23 cellular contexts compared by ENCODE assay signal in genomic region chr2:77999376-77999775, GRCh38.
"Had no signal": no experiment of that assay in that cellular context is flagged by ENCODE, and none has a peak within 500 bp of the region (broad histone marks: within the 10 kb centered on the region; RNA-seq: fewer than 3 reads in every experiment).

No MANE protein-coding gene starts in this region.

- DNase-seq: effector CD4-positive, alpha-beta T cell; endodermal cell; erythroblast; foreskin keratinocyte; head of caudate nucleus; kidney; left cardiac atrium; left ventricle myocardium inferior; lower lobe of right lung; natural killer cell; posterior cingulate gyrus; right cardiac atrium; stimulated activated CD4-positive, alpha-beta T cell treated with anti-CD3 and anti-CD28 coated beads, Interleukin-2, amount 100 ng/mL, for 24 hours; stimulated activated CD4-positive, alpha-beta T cell treated with anti-CD3 and anti-CD28 coated beads, Interleukin-4, amount 100 ng/mL, for 4 hours; stimulated activated naive B cell treated with anti-CD40 and anti-IgM and Interleukin-4, amounts not matched to agents 10 μg/mL and 1 μg/mL and 100 μg/mL, for 72 hours; stimulated activated naive CD8-positive, alpha-beta T cell treated with anti-CD3 and anti-CD28 coated beads, Interleukin-15, amount 100 ng/mL, for 72 hours; testis; transverse colon had no signal

- H3K4me3 Mint-ChIP-seq: endodermal cell; memory B cell; mesothelial cell of epicardium; natural killer cell; neural crest cell; stimulated activated naive B cell treated with anti-CD40 and anti-IgM and Interleukin-4, amounts not matched to agents 10 μg/mL and 1 μg/mL and 100 μg/mL, for 72 hours; stimulated activated naive CD8-positive, alpha-beta T cell treated with anti-CD3 and anti-CD28 coated beads, Interleukin-15, amount 100 ng/mL, for 72 hours had no signal

- H3K27ac ChIP-seq: coronary artery, foreskin keratinocyte, hepatocyte, left ventricle myocardium inferior, lower lobe of right lung, testis, transverse colon had no signal

- H3K36me3 ChIP-seq: left ventricle myocardium inferior, lower lobe of right lung, transverse colon had no signal

- H3K9me3 Mint-ChIP-seq: endodermal cell; stimulated activated naive B cell treated with anti-CD40 and anti-IgM and Interleukin-4, amounts not matched to agents 10 μg/mL and 1 μg/mL and 100 μg/mL, for 72 hours; stimulated activated naive CD8-positive, alpha-beta T cell treated with anti-CD3 and anti-CD28 coated beads, Interleukin-15, amount 100 ng/mL, for 72 hours had no signal

- H3K4me1 ChIP-seq: left ventricle myocardium inferior, lower lobe of right lung, testis, transverse colon had no signal

- H3K36me3 Mint-ChIP-seq: memory B cell; mesothelial cell of epicardium; stimulated activated naive B cell treated with anti-CD40 and anti-IgM and Interleukin-4, amounts not matched to agents 10 μg/mL and 1 μg/mL and 100 μg/mL, for 72 hours had no signal

- H3K27me3 ChIP-seq: foreskin keratinocyte, hepatocyte, testis, transverse colon had no signal

- H3K4me1 Mint-ChIP-seq: endodermal cell; memory B cell; mesothelial cell of epicardium; natural killer cell; neural crest cell; stimulated activated naive B cell treated with anti-CD40 and anti-IgM and Interleukin-4, amounts not matched to agents 10 μg/mL and 1 μg/mL and 100 μg/mL, for 72 hours; stimulated activated naive CD8-positive, alpha-beta T cell treated with anti-CD3 and anti-CD28 coated beads, Interleukin-15, amount 100 ng/mL, for 72 hours had no signal

- H3K4me3 ChIP-seq: coronary artery, hepatocyte, left ventricle myocardium inferior, lower lobe of right lung, testis, transverse colon had no signal

- H3K27me3 Mint-ChIP-seq: memory B cell; stimulated activated naive B cell treated with anti-CD40 and anti-IgM and Interleukin-4, amounts not matched to agents 10 μg/mL and 1 μg/mL and 100 μg/mL, for 72 hours; stimulated activated naive CD8-positive, alpha-beta T cell treated with anti-CD3 and anti-CD28 coated beads, Interleukin-15, amount 100 ng/mL, for 72 hours had no signal

- H3K9me3 ChIP-seq: lower lobe of right lung, testis, transverse colon had no signal

- H3K27ac Mint-ChIP-seq: endodermal cell; memory B cell; mesothelial cell of epicardium; natural killer cell; stimulated activated naive B cell treated with anti-CD40 and anti-IgM and Interleukin-4, amounts not matched to agents 10 μg/mL and 1 μg/mL and 100 μg/mL, for 72 hours; stimulated activated naive CD8-positive, alpha-beta T cell treated with anti-CD3 and anti-CD28 coated beads, Interleukin-15, amount 100 ng/mL, for 72 hours had no signal
